1 cellular context compared by ENCODE assay signal in the genomic region with DNA sequence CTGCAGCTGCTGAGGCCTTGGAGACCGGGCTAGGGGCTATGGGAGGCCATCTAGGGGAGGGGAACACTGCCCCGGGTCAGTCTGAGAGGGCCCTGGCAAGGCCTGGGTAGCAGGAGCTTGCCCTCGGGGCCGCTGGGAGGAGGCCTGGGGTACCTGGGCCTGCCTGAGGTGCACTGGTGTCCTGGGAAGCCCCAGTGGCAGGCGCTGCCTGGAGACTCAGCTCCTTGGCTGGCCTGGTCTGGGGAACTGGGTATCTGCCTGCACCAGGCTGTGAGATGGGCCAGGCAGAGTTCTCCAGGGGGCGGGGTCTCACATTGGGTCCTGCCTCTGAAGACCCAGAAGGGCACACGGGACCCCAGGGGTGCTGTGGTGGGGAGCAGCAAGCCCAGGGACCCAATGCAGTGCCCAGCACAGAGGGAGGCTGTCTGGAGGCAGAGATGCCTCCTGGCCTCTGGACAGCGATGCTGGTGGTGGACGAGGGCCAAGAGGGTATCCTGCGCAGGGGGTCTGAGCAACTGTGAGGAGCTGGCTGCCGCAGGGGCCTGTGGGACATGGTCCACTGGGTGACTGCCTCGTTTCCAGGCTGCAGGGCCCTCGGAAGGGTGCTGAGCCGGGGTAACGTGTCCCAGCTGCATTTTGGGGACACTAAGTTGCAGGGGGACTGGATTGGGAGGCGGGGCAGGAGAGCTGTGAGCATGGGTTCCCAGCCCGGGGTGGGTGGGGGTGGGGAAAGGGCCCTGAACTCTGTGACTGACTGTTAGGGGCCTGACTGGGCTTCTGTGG.
TF ChIP-seq lines count a peak whose summit lies in the region.

No MANE protein-coding gene starts in this region.

TF ChIP-seq in HepG2, 621 proteins besides CTCF, POLR2A, EP300 and RAD21:
- TF ChIP-seq SP5 (CRISPR knock-in tag; IDR thresholded peaks at IDR 0.05; ENCODE audit: borderline replicate concordance, low read depth) (no peak), ZNF563 (CRISPR knock-in tag; IDR thresholded peaks at IDR 0.05) (0 out of 2 replicates have a peak, but pooled peaks have one; percentile 42), AGO2 (optimal IDR thresholded peaks at IDR 0.05; ENCODE audit: low read depth, low read length) (peak; percentile 18), HNRNPL (IDR thresholded peaks at IDR 0.05; ENCODE audit: low read depth, low read length) (0 out of 2 replicates have a peak, but pooled peaks have one; percentile 1), CBX5 (CRISPR knock-in tag; IDR thresholded peaks at IDR 0.05; ENCODE audit: borderline replicate concordance) (no peak), ZNF558 (CRISPR knock-in tag; IDR thresholded peaks at IDR 0.05; ENCODE audit: borderline replicate concordance) (0 out of 2 replicates have a peak, but pooled peaks have one; percentile 41), AGO1 (IDR thresholded peaks at IDR 0.05; ENCODE audit: low read depth, low read length, poor library complexity, severe bottlenecking) (peak; percentile 53), MAFF (IDR thresholded peaks at IDR 0.05; ENCODE audit: low read depth, low read length) (no peak)
- TF ChIP-seq, protein P1, sequence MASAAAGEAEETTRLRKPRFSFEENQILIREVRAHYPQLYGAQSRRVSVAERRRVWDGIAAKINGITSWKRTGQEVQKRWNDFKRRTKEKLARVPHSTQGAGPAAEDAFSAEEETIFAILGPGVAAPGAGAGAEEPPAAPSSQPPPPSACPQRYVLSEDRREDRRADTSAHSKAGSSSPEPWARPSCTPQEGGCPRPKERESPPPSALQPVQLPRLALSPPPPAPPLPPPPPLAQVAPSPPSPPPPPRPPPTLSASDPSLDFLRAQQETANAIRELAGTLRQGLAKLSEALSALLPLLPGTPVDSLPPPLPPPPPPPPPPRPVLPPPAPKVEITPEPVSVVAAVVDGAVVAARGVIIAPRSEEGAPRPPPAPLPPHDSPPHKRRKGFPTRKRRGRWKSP (CRISPR knock-in tag; IDR thresholded peaks at IDR 0.05): 0 out of 2 replicates have a peak, but pooled peaks have one; percentile 12
TF ChIP-seq in HepG2: peak in this region for 6.
